In the genomic region with DNA sequence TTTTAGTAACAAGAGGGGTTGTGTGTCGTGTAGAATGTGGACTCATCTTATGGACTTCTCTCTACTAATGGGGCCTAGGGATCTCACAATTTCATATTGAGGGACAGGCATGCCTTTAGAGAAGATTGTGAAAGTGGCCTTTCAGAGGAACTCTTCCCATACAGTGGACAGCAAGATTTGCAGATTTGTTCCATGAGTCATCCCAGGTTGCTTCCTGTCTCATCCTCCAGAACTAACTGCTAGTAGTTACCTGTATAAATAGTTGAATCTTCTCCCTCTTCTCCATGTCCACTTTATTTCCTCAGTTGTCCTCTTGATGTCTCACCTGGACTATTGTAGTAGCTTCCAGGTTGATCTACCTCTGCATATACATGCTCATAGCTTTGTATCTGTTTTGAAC, we compare ENCODE assay signal across 24 cellular contexts.
"Had no signal": no experiment of that assay in that cellular context is flagged by ENCODE, and none has a peak within 500 bp of the region (broad histone marks: within the 10 kb centered on the region; RNA-seq: fewer than 3 reads in every experiment).

No MANE protein-coding gene starts in this region.

- H3K4me1 ChIP-seq: Peyer's patch, SJSA1 had no signal

- H3K4me3 ChIP-seq: MG63, Peyer's patch, SJSA1 had no signal

- H3K27ac ChIP-seq: Peyer's patch, RWPE1, SJSA1 had no signal

- H3K9me3 ChIP-seq: MG63, SJSA1 had no signal

- H3K27me3 ChIP-seq: MG63, Peyer's patch, SJSA1 had no signal

- ATAC-seq: activated CD4-positive, CD25-positive, alpha-beta regulatory T cell treated with anti-CD3 and anti-CD28 coated beads, Interleukin-2, amount 50 U/mL, for 24 hours; activated CD8-positive, alpha-beta T cell treated with anti-CD3 and anti-CD28 coated beads, Interleukin-2, amount 10 ng/mL, durations not matched to agents 7 days and 5 days; SK-N-SH treated with all-trans-retinoic acid at 6 μM for 48 hours had no signal

- DNase-seq: activated CD4-positive, alpha-beta T cell treated with anti-CD3 and anti-CD28 coated beads for 48 hours; activated CD4-positive, alpha-beta T cell treated with anti-CD3 and anti-CD28 coated beads, Interleukin-2, amount 50 U/mL, for 4 hours; activated CD8-positive, alpha-beta memory T cell treated with anti-CD3 and anti-CD28 coated beads, Interleukin-2, amount 50 U/mL, for 48 hours; activated CD8-positive, alpha-beta T cell treated with anti-CD3 and anti-CD28 coated beads, Interleukin-2, amount 10 ng/mL, durations not matched to agents 7 days and 5 days; activated naive CD4-positive, alpha-beta T cell; activated T-cell treated with anti-CD3 and anti-CD28 coated beads, Interleukin-2, amount 50 U/mL, for 1 hour; aorta; MG63; NCI-H1105; NCI-H1436; NCI-H1694 treated with DMSO at 0.1 percent for 48 hours; NCI-H2029 treated with DMSO at 0.1 percent for 48 hours; NCI-H345; NCI-H510A treated with DMSO at 0.1 percent for 48 hours; NCI-H69; NK-92 treated with Interleukin-12 subunit alpha and Interleukin-12 subunit beta, amount 100 ng/mL, for 24 hours; OCI-M1; Peyer's patch; SHP77; SW 1271 had no signal

- H3K36me3 ChIP-seq: MG63, Peyer's patch, SJSA1 had no signal
